Comparison of ENCODE assay signal across 18 cellular contexts in the genomic region with DNA sequence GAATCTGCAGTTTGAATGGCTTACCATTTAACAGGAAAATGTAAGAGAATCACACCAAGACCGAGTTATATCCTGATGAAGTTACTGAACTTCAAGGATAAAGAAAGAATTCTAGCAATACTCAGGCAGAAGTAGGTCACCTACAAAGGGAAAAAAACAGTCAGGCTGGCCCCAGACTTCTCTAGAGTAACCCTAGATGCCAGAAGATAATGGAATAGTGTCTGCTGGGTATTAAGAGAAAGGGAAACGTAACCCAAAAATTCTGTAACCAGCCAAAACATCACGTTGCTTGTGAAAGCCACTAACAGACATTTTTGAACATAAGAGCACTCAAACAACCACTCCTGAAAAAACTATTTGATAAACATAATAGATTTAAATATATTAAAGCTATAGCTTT. TPM values are rescaled to one million over a fixed set of nuclear protein-coding genes. Genes with fewer than 3 reads are reported as not detected.
DNase-seq lines count a peak whose midpoint lies in the region; ATAC-seq and TF ChIP-seq lines count a peak whose summit lies in the region.
"Had no signal": no experiment of that assay in that cellular context is flagged by ENCODE, and none has a peak within 500 bp of the region (broad histone marks: within the 10 kb centered on the region; RNA-seq: fewer than 3 reads in every experiment).

No MANE protein-coding gene starts in this region.

- ATAC-seq in activated CD8-positive, alpha-beta T cell treated with anti-CD3 and anti-CD28 coated beads for 36 hours, result no peak
- no peak for ATAC-seq in activated CD8-positive, alpha-beta T cell treated with anti-CD3 and anti-CD28 coated beads, Interleukin-2, amount 10 ng/mL, durations not matched to agents 7 days and 5 days
- no peak for ATAC-seq in HG03378 (IDR thresholded peaks at IDR 0.05; ENCODE audit: unreplicated experiment)
- ATAC-seq: gastroesophageal sphincter; stimulated activated naive B cell treated with anti-CD40 and anti-IgM and Interleukin-4, amounts not matched to agents 10 μg/mL and 1 μg/mL and 100 μg/mL, for 72 hours had no signal

- DNase-seq in activated CD8-positive, alpha-beta T cell treated with anti-CD3 and anti-CD28 coated beads for 36 hours, result no peak
- DNase-seq in activated CD8-positive, alpha-beta T cell treated with anti-CD3 and anti-CD28 coated beads, Interleukin-2, amount 10 ng/mL, durations not matched to agents 7 days and 5 days, result no peak
- no peak for DNase-seq in activated naive CD8-positive, alpha-beta T cell treated with anti-CD3 and anti-CD28 coated beads for 36 hours
- no peak for DNase-seq in progenitor cell of endocrine pancreas (ENCODE audit: low spot score, unreplicated experiment)
- no peak for DNase-seq in SW480 (ENCODE audit: low spot score)
- no peak for DNase-seq in anterior cingulate cortex (lab: John Stamatoyannopoulos, UW)
- DNase-seq: activated B cell treated with CpG ODN at 0.5 μM for 24 hours; colonic mucosa; GM23248; KG1; NCI-H1105; NCI-H748 treated with DMSO at 0.1 percent for 48 hours; stimulated activated naive B cell treated with anti-CD40 and anti-IgM and Interleukin-4, amounts not matched to agents 10 μg/mL and 1 μg/mL and 100 μg/mL, for 72 hours; uterus had no signal

- H3K36me3 ChIP-seq in HEK293 (ENCODE audit: control insufficient read depth in 2 of 2, insufficient read depth in 1 of 2, low read length in 2 of 2), result peaks cover 0 to 6% of the 10 kb centered on the region in 2 experiments; a peak in 1 of 3 replicates
- H3K36me3 ChIP-seq: ascending aorta, colonic mucosa, gastroesophageal sphincter, uterus had no signal

- no peaks in the 10 kb centered on the region for H3K27me3 Mint-ChIP-seq in activated CD8-positive, alpha-beta T cell treated with anti-CD3 and anti-CD28 coated beads for 36 hours
- no peaks in the 10 kb centered on the region for H3K27me3 Mint-ChIP-seq in activated CD8-positive, alpha-beta T cell treated with anti-CD3 and anti-CD28 coated beads, Interleukin-2, amount 10 ng/mL, durations not matched to agents 7 days and 5 days (ENCODE audit: low read depth)
- no peaks in the 10 kb centered on the region for H3K27me3 Mint-ChIP-seq in activated naive CD8-positive, alpha-beta T cell treated with anti-CD3 and anti-CD28 coated beads for 36 hours
- H3K27me3 Mint-ChIP-seq in progenitor cell of endocrine pancreas, result no peaks in the 10 kb centered on the region
- H3K27me3 Mint-ChIP-seq: activated B cell treated with CpG ODN at 0.5 μM for 24 hours; stimulated activated naive B cell treated with anti-CD40 and anti-IgM and Interleukin-4, amounts not matched to agents 10 μg/mL and 1 μg/mL and 100 μg/mL, for 72 hours had no signal

- POLR2A ChIA-PET in activated CD8-positive, alpha-beta T cell treated with anti-CD3 and anti-CD28 coated beads for 36 hours (lab: Charles Lee), result no interaction called here
- POLR2A ChIA-PET in activated CD8-positive, alpha-beta T cell treated with anti-CD3 and anti-CD28 coated beads, Interleukin-2, amount 10 ng/mL, durations not matched to agents 7 days and 5 days (lab: Charles Lee), result no interaction called here
- POLR2A ChIA-PET in HEK293 (lab: Yijun Ruan, JAX), result no interaction called here

- peak overlapping the region; percentile 75 for H3K27ac Mint-ChIP-seq in activated CD8-positive, alpha-beta T cell treated with anti-CD3 and anti-CD28 coated beads for 36 hours
- H3K27ac Mint-ChIP-seq in activated CD8-positive, alpha-beta T cell treated with anti-CD3 and anti-CD28 coated beads, Interleukin-2, amount 10 ng/mL, durations not matched to agents 7 days and 5 days, result no peak overlapping the region
- peak overlapping the region; percentile 7 for H3K27ac Mint-ChIP-seq in activated naive CD8-positive, alpha-beta T cell treated with anti-CD3 and anti-CD28 coated beads for 36 hours
- H3K27ac Mint-ChIP-seq in progenitor cell of endocrine pancreas, result peak overlapping the region; percentile 46

- no peak for TF ChIP-seq CTCF in activated CD8-positive, alpha-beta T cell treated with anti-CD3 and anti-CD28 coated beads for 36 hours (IDR thresholded peaks at IDR 0.05)
- TF ChIP-seq CTCF in HEK293 (tag by site-specific recombination; IDR thresholded peaks at IDR 0.05) (no peak), progenitor cell of endocrine pancreas (IDR thresholded peaks at IDR 0.05; ENCODE audit: unreplicated experiment) (no peak)

- H3K36me3 Mint-ChIP-seq in activated CD8-positive, alpha-beta T cell treated with anti-CD3 and anti-CD28 coated beads for 36 hours (ENCODE audit: low read depth), result peaks cover 2% of the 10 kb centered on the region
- peaks cover 5% of the 10 kb centered on the region for H3K36me3 Mint-ChIP-seq in activated CD8-positive, alpha-beta T cell treated with anti-CD3 and anti-CD28 coated beads, Interleukin-2, amount 10 ng/mL, durations not matched to agents 7 days and 5 days (ENCODE audit: low read depth)
- peaks cover 3% of the 10 kb centered on the region for H3K36me3 Mint-ChIP-seq in activated naive CD8-positive, alpha-beta T cell treated with anti-CD3 and anti-CD28 coated beads for 36 hours
- no peaks in the 10 kb centered on the region for H3K36me3 Mint-ChIP-seq in progenitor cell of endocrine pancreas (ENCODE audit: insufficient read depth)

- peaks cover 45% of the 10 kb centered on the region for H3K4me1 Mint-ChIP-seq in activated CD8-positive, alpha-beta T cell treated with anti-CD3 and anti-CD28 coated beads for 36 hours (ENCODE audit: low read depth)
- peaks cover 25% of the 10 kb centered on the region for H3K4me1 Mint-ChIP-seq in activated CD8-positive, alpha-beta T cell treated with anti-CD3 and anti-CD28 coated beads, Interleukin-2, amount 10 ng/mL, durations not matched to agents 7 days and 5 days (ENCODE audit: low read depth)
- peaks cover 34% of the 10 kb centered on the region for H3K4me1 Mint-ChIP-seq in activated naive CD8-positive, alpha-beta T cell treated with anti-CD3 and anti-CD28 coated beads for 36 hours
- peaks cover 18% of the 10 kb centered on the region for H3K4me1 Mint-ChIP-seq in progenitor cell of endocrine pancreas (ENCODE audit: low read depth)

- no peak overlapping the region for H3K4me3 ChIP-seq in HEK293 (ENCODE audit: low read depth, low read length)
- H3K4me3 ChIP-seq: ascending aorta, colonic mucosa, gastroesophageal sphincter, GM23248, uterus had no signal

- CTCF ChIA-PET in activated CD8-positive, alpha-beta T cell treated with anti-CD3 and anti-CD28 coated beads for 36 hours (lab: Charles Lee), result no interaction called here
- CTCF ChIA-PET in activated CD8-positive, alpha-beta T cell treated with anti-CD3 and anti-CD28 coated beads, Interleukin-2, amount 10 ng/mL, durations not matched to agents 7 days and 5 days (lab: Charles Lee), result no interaction called here
- CTCF ChIA-PET in HEK293 (lab: Yijun Ruan, JAX), result interaction anchor here (0.6 kb wide), 1 partner anchor 27 kb away, joined by 3 read pairs; no protein-coding TSS in a partner anchor

- 0 out of 2 replicates have a peak overlapping the region, but pooled peaks have one; percentile 35 for H3K27ac ChIP-seq in HEK293 (ENCODE audit: extremely low read depth, low read depth, low read length)
- H3K27ac ChIP-seq: ascending aorta, colonic mucosa, gastroesophageal sphincter, GM23248, uterus had no signal

- intact Hi-C loops in activated CD8-positive, alpha-beta T cell treated with anti-CD3 and anti-CD28 coated beads for 36 hours (cut with micrococcal nuclease), result no loop called here

- peaks cover 47% of the 10 kb centered on the region for H3K4me1 ChIP-seq in HEK293 (ENCODE audit: control insufficient read depth, insufficient read depth, low read length)
- H3K4me1 ChIP-seq: colonic mucosa, uterus had no signal

- H3K9me3 ChIP-seq in HEK293 (ENCODE audit: control insufficient read depth, insufficient read depth, low read depth, low read length), result no peaks in the 10 kb centered on the region
- H3K9me3 ChIP-seq: ascending aorta, colonic mucosa, gastroesophageal sphincter, uterus had no signal

- no peak overlapping the region for H3K4me3 Mint-ChIP-seq in activated CD8-positive, alpha-beta T cell treated with anti-CD3 and anti-CD28 coated beads for 36 hours
- no peak overlapping the region for H3K4me3 Mint-ChIP-seq in activated CD8-positive, alpha-beta T cell treated with anti-CD3 and anti-CD28 coated beads, Interleukin-2, amount 10 ng/mL, durations not matched to agents 7 days and 5 days
- no peak overlapping the region for H3K4me3 Mint-ChIP-seq in activated naive CD8-positive, alpha-beta T cell treated with anti-CD3 and anti-CD28 coated beads for 36 hours
- no peak overlapping the region for H3K4me3 Mint-ChIP-seq in progenitor cell of endocrine pancreas (ENCODE audit: low read depth)
- H3K4me3 Mint-ChIP-seq: activated B cell treated with CpG ODN at 0.5 μM for 24 hours; stimulated activated naive B cell treated with anti-CD40 and anti-IgM and Interleukin-4, amounts not matched to agents 10 μg/mL and 1 μg/mL and 100 μg/mL, for 72 hours had no signal

- H3K9me3 Mint-ChIP-seq in activated CD8-positive, alpha-beta T cell treated with anti-CD3 and anti-CD28 coated beads for 36 hours, result no peaks in the 10 kb centered on the region
- no peaks in the 10 kb centered on the region for H3K9me3 Mint-ChIP-seq in activated CD8-positive, alpha-beta T cell treated with anti-CD3 and anti-CD28 coated beads, Interleukin-2, amount 10 ng/mL, durations not matched to agents 7 days and 5 days (ENCODE audit: insufficient read depth)
- H3K9me3 Mint-ChIP-seq in activated naive CD8-positive, alpha-beta T cell treated with anti-CD3 and anti-CD28 coated beads for 36 hours, result no peaks in the 10 kb centered on the region
- no peaks in the 10 kb centered on the region for H3K9me3 Mint-ChIP-seq in progenitor cell of endocrine pancreas (ENCODE audit: low read depth)
- H3K9me3 Mint-ChIP-seq: activated B cell treated with CpG ODN at 0.5 μM for 24 hours; stimulated activated naive B cell treated with anti-CD40 and anti-IgM and Interleukin-4, amounts not matched to agents 10 μg/mL and 1 μg/mL and 100 μg/mL, for 72 hours had no signal

TF ChIP-seq in HEK293, 187 proteins besides CTCF, POLR2A, EP300 and RAD21 (continues in another document):
- TF ChIP-seq ZNF621 (tag by site-specific recombination; IDR thresholded peaks at IDR 0.05) (no peak), ZNF24 (tag by site-specific recombination; IDR thresholded peaks at IDR 0.05) (no peak)

RNA-seq across cellular contexts. Expression of a gene that starts 31.3 kb away (rescaled TPM):
- 10 to 100 TPM; 40.2 to 44.0 TPM for total RNA-seq in activated CD8-positive, alpha-beta T cell treated with anti-CD3 and anti-CD28 coated beads for 36 hours
- 10 to 100 TPM; 69.1 TPM for total RNA-seq in activated CD8-positive, alpha-beta T cell treated with anti-CD3 and anti-CD28 coated beads, Interleukin-2, amount 10 ng/mL, durations not matched to agents 7 days and 5 days
- total RNA-seq in activated naive CD8-positive, alpha-beta T cell treated with anti-CD3 and anti-CD28 coated beads for 36 hours, result 10 to 100 TPM; 58.8 to 63.9 TPM
- total RNA-seq in progenitor cell of endocrine pancreas, result 82.6 and 87.8 TPM in 2 replicates
